In genomic region chr7:152589821-152590220, GRCh38 we compare ENCODE assay signal across 5 cellular contexts.
DNase-seq lines count a peak whose midpoint lies in the region; ATAC-seq, FAIRE-seq and TF ChIP-seq lines count a peak whose summit lies in the region.
"Not testable (repeated sequence)": the region's sequence is repeated elsewhere in the genome, so short reads cannot be mapped to it uniquely, and the experiment has no call there.

No MANE protein-coding gene starts in this region.

- not testable (repeated sequence) for TF ChIP-seq CTCF in kidney (IDR thresholded peaks at IDR 0.05; ENCODE audit: borderline replicate concordance, extremely low read depth, insufficient read depth); spleen (IDR thresholded peaks at IDR 0.05 in 8 of 11, conservative IDR thresholded peaks at IDR 0.05 in 3 of 11); upper lobe of right lung (IDR thresholded peaks at IDR 0.05)

- H3K4me1 ChIP-seq in kidney (ENCODE audit: control insufficient read depth in 1 of 2, insufficient read depth in 1 of 2, low read depth in 1 of 2, low read length in 2 of 2); spleen; upper lobe of right lung: not testable (repeated sequence)

- H3K27ac ChIP-seq in kidney (ENCODE audit: low read depth in 2 of 2, low read length in 2 of 2); spleen; upper lobe of right lung: not testable (repeated sequence)

- not testable (repeated sequence) for H3K9me3 ChIP-seq in kidney (ENCODE audit: control insufficient read depth in 1 of 2, low read length in 2 of 2); spleen; upper lobe of right lung

- intact Hi-C loops in kidney (cut with DNase I); posterior vena cava (cut with DNase I); spleen (cut with DNase I; ENCODE audit: low total_unique reads); upper lobe of right lung (cut with DNase I): not testable (repeated sequence)

- not testable (repeated sequence) for ATAC-seq in upper lobe of right lung

- not testable (repeated sequence) for FAIRE-seq in kidney (lab: Jason Lieb, UNC)

- peak; percentile 13 for DNase-seq in activated effector memory CD4-positive, alpha-beta T cell treated with anti-CD3 and anti-CD28 coated beads, Interleukin-2, amount 50 U/mL, for 16 hours
- peak; percentile 32 for DNase-seq in kidney
- DNase-seq in posterior vena cava (ENCODE audit: low spot score), result peak; percentile 56
- DNase-seq in spleen, result peak; percentile 28
- DNase-seq in upper lobe of right lung, result peak; percentile 20

- not testable (repeated sequence) for H3K36me3 ChIP-seq in kidney (ENCODE audit: control insufficient read depth in 1 of 2, insufficient read depth in 2 of 2, low read length in 2 of 2); spleen; upper lobe of right lung

- H3K27me3 ChIP-seq in spleen (replicated peaks in 1 of 7); upper lobe of right lung: not testable (repeated sequence)

- 92 to 96% (median 94%) methylated on average over 9 of the region's 9 CpGs for WGBS in spleen, 5 donors

- TF ChIP-seq POLR2A in spleen (IDR thresholded peaks at IDR 0.05), result not testable (repeated sequence)

- not testable (repeated sequence) for H3K9ac ChIP-seq in kidney (ENCODE audit: low read length in 2 of 2)

- H3K4me3 ChIP-seq in kidney (ENCODE audit: low read length in 2 of 2); spleen; upper lobe of right lung: not testable (repeated sequence)
